ENCODE assay signal across 7 cellular contexts in the genomic region with DNA sequence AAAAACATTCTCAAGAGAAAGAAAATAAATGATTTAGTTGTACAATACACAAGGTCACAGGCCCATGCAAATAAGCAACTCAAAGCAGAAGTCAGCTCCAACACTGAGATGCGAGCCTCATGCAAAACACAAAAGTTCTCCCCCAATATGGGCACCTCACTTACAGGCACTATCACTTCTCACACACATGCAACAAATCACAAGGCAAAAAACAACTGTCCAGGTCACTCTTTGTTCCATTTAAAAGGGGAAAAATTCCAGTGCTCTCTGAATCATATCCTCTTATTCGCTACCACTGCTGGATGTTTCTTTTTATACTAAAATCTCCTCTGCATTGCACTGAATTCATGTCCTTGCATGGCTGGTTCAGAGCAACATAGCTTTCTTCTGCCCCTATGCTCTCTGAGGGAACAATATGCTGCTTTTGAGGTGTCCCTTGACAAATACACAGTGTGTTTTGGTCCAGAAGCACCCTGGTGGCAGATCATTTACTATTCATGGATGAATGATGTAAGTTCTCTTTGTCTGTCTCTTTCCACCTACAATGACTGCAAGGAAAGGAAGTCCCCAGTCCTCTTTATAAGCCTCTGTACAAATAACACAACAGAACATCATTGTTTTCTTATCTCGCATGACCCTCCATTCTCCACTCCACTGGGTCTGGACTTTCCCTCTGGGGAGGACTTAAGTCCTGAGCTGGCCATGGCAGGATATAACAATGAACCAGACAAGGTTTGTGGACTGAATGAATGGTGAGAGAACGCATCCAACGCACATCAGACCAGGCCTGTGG.
DNase-seq lines count a peak whose midpoint lies in the region; ATAC-seq and TF ChIP-seq lines count a peak whose summit lies in the region.

No MANE protein-coding gene starts in this region.

- H3K27ac Mint-ChIP-seq in naive B cell, result peak overlapping the region; percentile 78 to 98 (median 90)
- H3K27ac Mint-ChIP-seq in progenitor cell of endocrine pancreas, result no peak overlapping the region

- ATAC-seq in GM18861 (IDR thresholded peaks at IDR 0.05; ENCODE audit: unreplicated experiment) (peak; percentile 41), HG02610 (IDR thresholded peaks at IDR 0.05; ENCODE audit: unreplicated experiment) (peak; percentile 79), naive B cell (ENCODE audit: low read depth in 2 of 2) (peak; percentile 80 to 85)

- H3K9me3 Mint-ChIP-seq in naive B cell (no peaks in the 10 kb centered on the region), progenitor cell of endocrine pancreas (ENCODE audit: low read depth) (no peaks in the 10 kb centered on the region)

- H3K36me3 Mint-ChIP-seq in naive B cell, result no peaks in the 10 kb centered on the region
- H3K36me3 Mint-ChIP-seq in progenitor cell of endocrine pancreas (ENCODE audit: insufficient read depth), result no peaks in the 10 kb centered on the region

- no peaks in the 10 kb centered on the region for H3K27me3 Mint-ChIP-seq in naive B cell
- no peaks in the 10 kb centered on the region for H3K27me3 Mint-ChIP-seq in progenitor cell of endocrine pancreas

- H3K4me1 Mint-ChIP-seq in naive B cell, result peaks cover 36 to 60% (median 58%) of the 10 kb centered on the region in 3 donors
- peaks cover 7% of the 10 kb centered on the region for H3K4me1 Mint-ChIP-seq in progenitor cell of endocrine pancreas (ENCODE audit: low read depth)

- H3K4me3 Mint-ChIP-seq in naive B cell, result peak overlapping the region in 5 of 8 donors; percentile 2 to 40 (median 16)
- H3K4me3 Mint-ChIP-seq in progenitor cell of endocrine pancreas (ENCODE audit: low read depth), result no peak overlapping the region

- no peak for TF ChIP-seq CTCF in progenitor cell of endocrine pancreas (IDR thresholded peaks at IDR 0.05; ENCODE audit: unreplicated experiment)

- DNase-seq in NCI-H345 treated with DMSO at 0.1 percent for 48 hours (lab: John Stamatoyannopoulos, UW; ENCODE audit: unreplicated experiment) (peak; percentile 87), naive B cell (peak; percentile 47), progenitor cell of endocrine pancreas (ENCODE audit: low spot score, unreplicated experiment) (no peak), NCI-H1436 (lab: John Stamatoyannopoulos, UW) (no peak), AML-193 (lab: John Stamatoyannopoulos, UW) (no peak)

Comparison
In these comparisons a context has a peak if more than half of its experiments do, and no peak if none do; other contexts are left out.
1. DNase-seq: peak in NCI-H345 treated with DMSO at 0.1 percent for 48 hours (single experiment) and naive B cell (single experiment); none in progenitor cell of endocrine pancreas (single experiment), NCI-H1436 (single experiment) and AML-193 (0 of 2).
2. Peak in every context shown above with its lines, with median percentiles within 50 percentile points of each other: ATAC-seq.